In genomic region chr19:30692517-30692870, GRCh38 we compare ENCODE assay signal across 13 cellular contexts.
DNase-seq lines count a peak whose midpoint lies in the region; ATAC-seq and TF ChIP-seq lines count a peak whose summit lies in the region.
"Had no signal": no experiment of that assay in that cellular context is flagged by ENCODE, and none has a peak within 500 bp of the region (broad histone marks: within the 10 kb centered on the region; RNA-seq: fewer than 3 reads in every experiment).

No MANE protein-coding gene starts in this region.

- intact Hi-C loops in Caco-2 (cut with micrococcal nuclease; ENCODE audit: unreplicated experiment) = no loop called here

- H3K9me3 Mint-ChIP-seq in mesothelial cell of epicardium = no peaks in the 10 kb centered on the region
- H3K9me3 Mint-ChIP-seq in Caco-2 (ENCODE audit: unreplicated experiment) = no peaks in the 10 kb centered on the region
- H3K9me3 Mint-ChIP-seq: CD4-positive, alpha-beta T cell had no signal

- peak overlapping the region; percentile 2 for H3K27ac ChIP-seq in stomach smooth muscle (ENCODE audit: low read length)
- H3K27ac ChIP-seq: epithelial cell of prostate had no signal

- peak overlapping the region; percentile 33 for H3K4me3 Mint-ChIP-seq in mesothelial cell of epicardium
- H3K4me3 Mint-ChIP-seq in Caco-2 (ENCODE audit: unreplicated experiment) = no peak overlapping the region
- H3K4me3 Mint-ChIP-seq: CD4-positive, alpha-beta T cell had no signal

- H3K4me1 Mint-ChIP-seq in mesothelial cell of epicardium (peaks cover 62% of the 10 kb centered on the region), Caco-2 (ENCODE audit: low read depth, unreplicated experiment) (no peaks in the 10 kb centered on the region)

- peak overlapping the region; percentile 29 to 72 for H3K9ac ChIP-seq in stomach smooth muscle (ENCODE audit: low read length in 2 of 2)

- peak overlapping the region; percentile 71 for H3K27ac Mint-ChIP-seq in mesothelial cell of epicardium
- no peak overlapping the region for H3K27ac Mint-ChIP-seq in Caco-2 (ENCODE audit: unreplicated experiment)
- H3K27ac Mint-ChIP-seq: CD4-positive, alpha-beta T cell; naive thymus-derived CD8-positive, alpha-beta T cell had no signal

- peaks cover 3 to 6% of the 10 kb centered on the region in 2 donors for H3K27me3 ChIP-seq in stomach smooth muscle (ENCODE audit: control insufficient read depth in 1 of 2, insufficient read depth in 2 of 2, low read length in 2 of 2)
- no peaks in the 10 kb centered on the region; the same call in 1 of the 2 replicates for H3K27me3 ChIP-seq in Caco-2 (replicated peaks; ENCODE audit: control insufficient read depth, insufficient read depth, low read length)

- no peak for ATAC-seq in HG03457 (IDR thresholded peaks at IDR 0.05; ENCODE audit: unreplicated experiment)
- ATAC-seq: naive thymus-derived CD8-positive, alpha-beta T cell; Panc1 had no signal

- H3K36me3 ChIP-seq in stomach smooth muscle (ENCODE audit: control insufficient read depth in 2 of 2, insufficient read depth in 2 of 2, low read length in 2 of 2) (no peaks in the 10 kb centered on the region), Caco-2 (ENCODE audit: control insufficient read depth, insufficient read depth, low read length) (no peaks in the 10 kb centered on the region)

- DNase-seq in GM03348 (ENCODE audit: low spot score) (peak; percentile 61), cerebellum (ENCODE audit: low spot score) (peak; percentile 19), mesothelial cell of epicardium (ENCODE audit: low spot score in 2 of 2, unreplicated experiment in 2 of 2) (no peak), Caco-2 (no peak), GOT3 (lab: John Stamatoyannopoulos, UW) (no peak), OCI-M1 (lab: John Stamatoyannopoulos, UW) (no peak)
- DNase-seq: CD4-positive, alpha-beta T cell; naive thymus-derived CD8-positive, alpha-beta T cell; stimulated activated CD4-positive, alpha-beta T cell treated with anti-CD3 and anti-CD28 coated beads, Interleukin-2, amount 100 ng/mL, for 48 hours had no signal

- no peaks in the 10 kb centered on the region for H3K9me3 ChIP-seq in stomach smooth muscle (ENCODE audit: control insufficient read depth in 2 of 2, low read length in 2 of 2)
- no peaks in the 10 kb centered on the region for H3K9me3 ChIP-seq in Caco-2

- no TSS peak for BruUV-seq in Caco-2 (replicated peaks; lab: Mats Ljungman, UMichigan)

- peak overlapping the region; percentile 39 to 72 for H3K4me3 ChIP-seq in stomach smooth muscle (ENCODE audit: low read length in 2 of 2)
- H3K4me3 ChIP-seq in Caco-2 (ENCODE audit: low read depth, low read length) = no peak overlapping the region

- CTCF ChIA-PET in Caco-2 (lab: Charles Lee) = no interaction called here

- H3K27me3 Mint-ChIP-seq in mesothelial cell of epicardium (ENCODE audit: low read depth) (peaks cover 16% of the 10 kb centered on the region), Caco-2 (ENCODE audit: insufficient read depth, unreplicated experiment) (peaks cover 15% of the 10 kb centered on the region)

- TF ChIP-seq CTCF in mesothelial cell of epicardium (IDR thresholded peaks at IDR 0.05; ENCODE audit: unreplicated experiment) (no peak), Caco-2 (IDR thresholded peaks at IDR 0.05; ENCODE audit: insufficient read depth in 1 of 2, low read depth in 1 of 2, low read length in 1 of 2, severe bottlenecking in 1 of 2, unreplicated experiment in 1 of 2) (no peak)

- H3K4me1 ChIP-seq in stomach smooth muscle (ENCODE audit: control insufficient read depth, insufficient read depth, low read length) (peaks cover 14% of the 10 kb centered on the region), Caco-2 (no peaks in the 10 kb centered on the region)

- H3K36me3 Mint-ChIP-seq in mesothelial cell of epicardium (no peaks in the 10 kb centered on the region), Caco-2 (ENCODE audit: insufficient read depth, unreplicated experiment) (no peaks in the 10 kb centered on the region)
- H3K36me3 Mint-ChIP-seq: naive thymus-derived CD8-positive, alpha-beta T cell had no signal

- POLR2A ChIA-PET in Caco-2 (lab: Charles Lee) = no interaction called here

Comparison
In these comparisons a context has a peak if more than half of its experiments do, and no peak if none do; other contexts are left out.
1. DNase-seq: peak in GM03348 (single experiment) and cerebellum (single experiment); none in mesothelial cell of epicardium (0 of 2), Caco-2 (0 of 2), GOT3 (single experiment) and OCI-M1 (single experiment).